Comparison of ENCODE assay signal across 19 cellular contexts in genomic region chr6:154901856-154902552, GRCh38.
"Had no signal": no experiment of that assay in that cellular context is flagged by ENCODE, and none has a peak within 500 bp of the region (broad histone marks: within the 10 kb centered on the region; RNA-seq: fewer than 3 reads in every experiment).

No MANE protein-coding gene starts in this region.

- H3K4me3 ChIP-seq: colonic mucosa, neural progenitor cell, right lobe of liver, vagina had no signal

- H3K27me3 ChIP-seq: colonic mucosa, neural progenitor cell, right lobe of liver, vagina had no signal

- H3K9me3 Mint-ChIP-seq: activated naive CD4-positive, alpha-beta T cell treated with anti-CD3 and anti-CD28 coated beads, Interleukin-2, amount 50 U/mL, for 72 hours; activated T-cell treated with anti-CD3 and anti-CD28 coated beads, Interleukin-2, amount 50 U/mL, for 72 hours; endodermal cell; naive thymus-derived CD4-positive, alpha-beta T cell; neural progenitor cell; stimulated activated naive CD8-positive, alpha-beta T cell treated with anti-CD3 and anti-CD28 coated beads, Interleukin-15, amount 100 ng/mL, for 72 hours; T-cell had no signal

- H3K9ac ChIP-seq: neural progenitor cell had no signal

- H3K27me3 Mint-ChIP-seq: naive thymus-derived CD4-positive, alpha-beta T cell; stimulated activated naive CD8-positive, alpha-beta T cell treated with anti-CD3 and anti-CD28 coated beads, Interleukin-15, amount 100 ng/mL, for 72 hours; T-cell had no signal

- H3K4me1 ChIP-seq: colonic mucosa, neural progenitor cell, vagina had no signal

- H3K9me3 ChIP-seq: colonic mucosa, right lobe of liver, vagina had no signal

- H3K4me1 Mint-ChIP-seq: endodermal cell; stimulated activated naive CD8-positive, alpha-beta T cell treated with anti-CD3 and anti-CD28 coated beads, Interleukin-15, amount 100 ng/mL, for 72 hours; T-cell had no signal

- H2AFZ ChIP-seq: neural progenitor cell had no signal

- H3K4me2 ChIP-seq: neural progenitor cell had no signal

- H3K36me3 Mint-ChIP-seq: activated naive CD4-positive, alpha-beta T cell treated with anti-CD3 and anti-CD28 coated beads, Interleukin-2, amount 50 U/mL, for 72 hours had no signal

- H3K4me3 Mint-ChIP-seq: activated T-cell treated with anti-CD3 and anti-CD28 coated beads, Interleukin-2, amount 50 U/mL, for 72 hours; endodermal cell; naive thymus-derived CD4-positive, alpha-beta T cell; neural progenitor cell; stimulated activated naive CD8-positive, alpha-beta T cell treated with anti-CD3 and anti-CD28 coated beads, Interleukin-15, amount 100 ng/mL, for 72 hours; T-cell had no signal

- H3K27ac ChIP-seq: colonic mucosa, neural progenitor cell, right lobe of liver, vagina had no signal

- H3K36me3 ChIP-seq: colonic mucosa, neural progenitor cell, right lobe of liver, vagina had no signal

- DNase-seq: activated CD4-positive, alpha-beta T cell treated with anti-CD3 and anti-CD28 coated beads, Interleukin-2, amount 50 U/mL, for 1 hour; activated effector memory CD4-positive, alpha-beta T cell treated with anti-CD3 and anti-CD28 coated beads, Interleukin-2, amount 50 U/mL, for 16 hours; activated T-cell treated with anti-CD3 and anti-CD28 coated beads, Interleukin-2, amount 50 U/mL, for 72 hours; colonic mucosa; endodermal cell; foreskin melanocyte; mesenchymal stem cell; naive thymus-derived CD4-positive, alpha-beta T cell; right lobe of liver; small intestine; stimulated activated CD4-positive, alpha-beta T cell treated with anti-CD3 and anti-CD28 coated beads, Interleukin-15, amount 100 ng/mL, for 24 hours; stimulated activated CD4-positive, alpha-beta T cell treated with anti-CD3 and anti-CD28 coated beads, Interleukin-2, amount 100 ng/mL, for 48 hours; stimulated activated naive CD8-positive, alpha-beta T cell treated with anti-CD3 and anti-CD28 coated beads, Interleukin-15, amount 100 ng/mL, for 72 hours; T-cell; trophoblast cell had no signal

- H3K27ac Mint-ChIP-seq: activated naive CD4-positive, alpha-beta T cell treated with anti-CD3 and anti-CD28 coated beads, Interleukin-2, amount 50 U/mL, for 72 hours; activated T-cell treated with anti-CD3 and anti-CD28 coated beads, Interleukin-2, amount 50 U/mL, for 72 hours; endodermal cell; neural progenitor cell; stimulated activated naive CD8-positive, alpha-beta T cell treated with anti-CD3 and anti-CD28 coated beads, Interleukin-15, amount 100 ng/mL, for 72 hours; T-cell had no signal

- ATAC-seq: activated CD4-positive, CD25-positive, alpha-beta regulatory T cell treated with anti-CD3 and anti-CD28 coated beads, Interleukin-2, amount 50 U/mL, for 24 hours; activated naive CD4-positive, alpha-beta T cell treated with anti-CD3 and anti-CD28 coated beads, Interleukin-2, amount 50 U/mL, for 72 hours; activated T-cell treated with anti-CD3 and anti-CD28 coated beads, Interleukin-2, amount 50 U/mL, for 72 hours; naive thymus-derived CD4-positive, alpha-beta T cell; right lobe of liver; stimulated activated naive CD8-positive, alpha-beta T cell treated with anti-CD3 and anti-CD28 coated beads, Interleukin-15, amount 100 ng/mL, for 72 hours; T-cell had no signal
